Comparison of ENCODE assay signal across 16 cellular contexts in the genomic region with DNA sequence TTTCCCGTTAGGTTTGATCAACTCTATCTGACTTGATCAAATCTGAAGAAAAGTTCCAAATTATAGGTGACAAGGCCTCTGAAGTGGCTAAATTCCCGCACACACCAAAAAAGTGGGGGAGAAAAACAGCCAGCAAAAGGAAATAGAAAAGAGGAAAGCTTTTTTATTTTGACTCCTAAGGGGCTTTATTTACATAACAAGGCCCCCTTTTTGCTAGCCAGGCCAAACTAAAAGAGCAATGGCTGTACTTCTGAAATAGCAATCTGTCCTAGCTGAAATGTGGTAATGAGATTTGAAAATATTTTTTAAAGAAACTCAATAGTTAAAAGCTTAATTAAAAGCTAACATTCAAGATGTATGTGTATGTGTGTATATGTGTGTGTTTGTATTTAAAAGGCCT.
DNase-seq lines count a peak whose midpoint lies in the region; TF ChIP-seq lines count a peak whose summit lies in the region.
"Had no signal": no experiment of that assay in that cellular context is flagged by ENCODE, and none has a peak within 500 bp of the region (broad histone marks: within the 10 kb centered on the region; RNA-seq: fewer than 3 reads in every experiment).

No MANE protein-coding gene starts in this region.

- H3F3A ChIP-seq in neural progenitor cell (ENCODE audit: low read depth) = peaks cover 15% of the 10 kb centered on the region

- no peak for TF ChIP-seq POLR2A in thyroid gland (IDR thresholded peaks at IDR 0.05)
- no peak for TF ChIP-seq POLR2A in sigmoid colon (IDR thresholded peaks at IDR 0.05)

- no peak overlapping the region for H2BK12ac ChIP-seq in H9 (ENCODE audit: insufficient read length, low read depth, low read length)

- H2AFZ ChIP-seq in H9 (ENCODE audit: low read length) = no peak overlapping the region
- peak overlapping the region; percentile 51 for H2AFZ ChIP-seq in neural progenitor cell (replicated peaks)
- H2AFZ ChIP-seq: GM23248 had no signal

- H2BK5ac ChIP-seq in H9 (ENCODE audit: insufficient read length, low read length) = no peak overlapping the region

- H3K4me1 Mint-ChIP-seq in H9 = peaks cover 21 to 22% of the 10 kb centered on the region in 2 experiments
- no peaks in the 10 kb centered on the region for H3K4me1 Mint-ChIP-seq in endodermal cell
- no peaks in the 10 kb centered on the region for H3K4me1 Mint-ChIP-seq in neural progenitor cell
- no peaks in the 10 kb centered on the region for H3K4me1 Mint-ChIP-seq in osteocyte (ENCODE audit: unreplicated experiment)
- H3K4me1 Mint-ChIP-seq: B cell had no signal

- H3K23me2 ChIP-seq in H9 (ENCODE audit: insufficient read length, low read depth, low read length, poor library complexity, severe bottlenecking) = no peaks in the 10 kb centered on the region

- H3K36me3 ChIP-seq in NT2/D1 (ENCODE audit: insufficient read depth, insufficient read length, low read length) (no peaks in the 10 kb centered on the region), endodermal cell (ENCODE audit: control insufficient read depth, insufficient read depth, low read length) (no peaks in the 10 kb centered on the region), neural progenitor cell (no peaks in the 10 kb centered on the region), thyroid gland (no peaks in the 10 kb centered on the region), sigmoid colon (no peaks in the 10 kb centered on the region)
- H3K36me3 ChIP-seq: BLaER1 treated with 17β-estradiol and CSF1 and Interleukin-3, amounts not matched to agents 10 nM and 100 nM had no signal

- H4K20me1 ChIP-seq in H9 (ENCODE audit: control insufficient read depth, insufficient read depth, insufficient read length) (no peaks in the 10 kb centered on the region), neural progenitor cell (ENCODE audit: low read depth) (no peaks in the 10 kb centered on the region)
- H4K20me1 ChIP-seq: BLaER1 treated with 17β-estradiol and CSF1 and Interleukin-3, amounts not matched to agents 10 nM and 100 nM had no signal

- no peak overlapping the region for H4K91ac ChIP-seq in H9 (ENCODE audit: insufficient read length, low read depth, low read length)

- H3K23ac ChIP-seq in H9 (ENCODE audit: insufficient read length, low read depth, low read length) = no peak overlapping the region

- H2BK120ac ChIP-seq in H9 (ENCODE audit: low read depth, low read length, poor library complexity, severe bottlenecking) = no peak overlapping the region

- H3K9me3 Mint-ChIP-seq in H9 = peaks cover 32 to 36% of the 10 kb centered on the region in 2 experiments
- H3K9me3 Mint-ChIP-seq in endodermal cell = peaks cover 25% of the 10 kb centered on the region
- H3K9me3 Mint-ChIP-seq in neural progenitor cell = peaks cover 2% of the 10 kb centered on the region
- peaks cover 22% of the 10 kb centered on the region for H3K9me3 Mint-ChIP-seq in osteocyte (ENCODE audit: unreplicated experiment)

- H3K56ac ChIP-seq in H9 (ENCODE audit: insufficient read length, low read depth, low read length) = no peak overlapping the region

- H3K79me2 ChIP-seq in H9 (ENCODE audit: insufficient read depth, low read length) (no peaks in the 10 kb centered on the region), neural progenitor cell (ENCODE audit: low read depth) (no peaks in the 10 kb centered on the region)

- no peak overlapping the region for H2BK15ac ChIP-seq in H9 (ENCODE audit: low read depth, low read length)

- H3K36me3 Mint-ChIP-seq in H9 (ENCODE audit: insufficient read depth in 1 of 3, low read depth in 3 of 3) (peaks cover 11 to 32% (median 12%) of the 10 kb centered on the region in 3 experiments), endodermal cell (ENCODE audit: low read depth) (no peaks in the 10 kb centered on the region), neural progenitor cell (no peaks in the 10 kb centered on the region), osteocyte (ENCODE audit: unreplicated experiment) (no peaks in the 10 kb centered on the region)
- H3K36me3 Mint-ChIP-seq: CD8-positive, alpha-beta T cell had no signal

- H2BK20ac ChIP-seq in H9 (ENCODE audit: low read depth, low read length, poor library complexity, severe bottlenecking) = no peak overlapping the region

- H3K4me2 ChIP-seq in H9 (ENCODE audit: insufficient read depth, insufficient read length, low read length) = no peak overlapping the region
- H3K4me2 ChIP-seq in neural progenitor cell = peak overlapping the region; percentile 28
- H3K4me2 ChIP-seq: BLaER1 treated with 17β-estradiol and CSF1 and Interleukin-3, amounts not matched to agents 10 nM and 100 nM; KMS-11 had no signal

- no peak overlapping the region for H3T11ph ChIP-seq in H9 (ENCODE audit: low read length)

- no peak overlapping the region for H4K8ac ChIP-seq in H9 (replicated peaks; ENCODE audit: insufficient read length, low read depth, low read length)

- H3K4me3 ChIP-seq in NT2/D1 (ENCODE audit: insufficient read length, low read depth) (no peak overlapping the region), endodermal cell (ENCODE audit: low read length) (no peak overlapping the region), neural progenitor cell (no peak overlapping the region), thyroid gland (replicated peaks in 1 of 3) (no peak overlapping the region), sigmoid colon (no peak overlapping the region)
- H3K4me3 ChIP-seq: BLaER1 treated with 17β-estradiol and CSF1 and Interleukin-3, amounts not matched to agents 10 nM and 100 nM; GM23248 had no signal

- no peak overlapping the region for H4K5ac ChIP-seq in H9 (ENCODE audit: insufficient read length, low read depth, low read length)

- no CpG with 5 or more reads among the region's 2 CpGs for WGBS in H9 (ENCODE audit: extremely low coverage, insufficient read length, low lambda C conversion rate)
- WGBS in endodermal cell (ENCODE audit: insufficient coverage in 1 of 2, insufficient read length in 1 of 2), 2 experiments = 69% methylated on average over 2 of the region's 2 CpGs; no CpG with 5 or more reads in 1 of the 2 experiments
- 51 to 57% methylated on average over 2 of the region's 2 CpGs for WGBS in thyroid gland, 2 donors
- 59 to 72% methylated on average over 2 of the region's 2 CpGs for WGBS in sigmoid colon, 2 donors

- no peak for TF ChIP-seq EP300 in sigmoid colon (IDR thresholded peaks at IDR 0.05)

- no peak overlapping the region for H3K27ac ChIP-seq in H9 (ENCODE audit: insufficient read length, low read depth, low read length)
- no peak overlapping the region for H3K27ac ChIP-seq in endodermal cell (ENCODE audit: low read depth, low read length)
- H3K27ac ChIP-seq in neural progenitor cell = peak overlapping the region; percentile 47
- no peak overlapping the region for H3K27ac ChIP-seq in thyroid gland
- no peak overlapping the region for H3K27ac ChIP-seq in sigmoid colon
- H3K27ac ChIP-seq: BLaER1 treated with 17β-estradiol and CSF1 and Interleukin-3, amounts not matched to agents 10 nM and 100 nM; GM23248; HL-60; KMS-11 had no signal

- no peak for DNase-seq in H9
- peak; percentile 36 for DNase-seq in NT2/D1 (ENCODE audit: low read depth, low spot score)
- DNase-seq in endodermal cell = no peak
- no peak for DNase-seq in neural progenitor cell (ENCODE audit: low spot score)
- no peak for DNase-seq in thyroid gland
- DNase-seq in osteocyte (ENCODE audit: extremely low spot score, unreplicated experiment) = no peak
- no peak for DNase-seq in sigmoid colon
- DNase-seq: Calu3; CD8-positive, alpha-beta T cell; DMS79 treated with DMSO at 0.1 percent for 48 hours; GM23248; H7 had no signal

- no peaks in the 10 kb centered on the region for H3K79me1 ChIP-seq in H9 (ENCODE audit: insufficient read depth, low read depth, low read length, poor library complexity, severe bottlenecking)

- TF ChIP-seq CTCF in H9 (conservative IDR thresholded peaks at IDR 0.05) (no peak), endodermal cell (conservative IDR thresholded peaks at IDR 0.05) (no peak), neural progenitor cell (IDR thresholded peaks at IDR 0.05) (no peak), thyroid gland (IDR thresholded peaks at IDR 0.05) (no peak), osteocyte (IDR thresholded peaks at IDR 0.05) (no peak), sigmoid colon (IDR thresholded peaks at IDR 0.05) (no peak)

- H3K27me3 ChIP-seq in H9 (ENCODE audit: insufficient read depth, low read length) (no peaks in the 10 kb centered on the region), NT2/D1 (ENCODE audit: insufficient read depth, insufficient read length) (no peaks in the 10 kb centered on the region), endodermal cell (ENCODE audit: control insufficient read depth, insufficient read depth, low read length, poor library complexity, severe bottlenecking) (no peaks in the 10 kb centered on the region), neural progenitor cell (no peaks in the 10 kb centered on the region), thyroid gland (no peaks in the 10 kb centered on the region), sigmoid colon (no peaks in the 10 kb centered on the region)
- H3K27me3 ChIP-seq: BLaER1 treated with 17β-estradiol and CSF1 and Interleukin-3, amounts not matched to agents 10 nM and 100 nM had no signal

- H3K27ac Mint-ChIP-seq in H9 (peak overlapping the region; percentile 62 to 96 (median 96)), endodermal cell (peak overlapping the region; percentile 32), neural progenitor cell (no peak overlapping the region), osteocyte (ENCODE audit: unreplicated experiment) (no peak overlapping the region)
- H3K27ac Mint-ChIP-seq: B cell; CD8-positive, alpha-beta T cell had no signal

- H3K18ac ChIP-seq in H9 (ENCODE audit: insufficient read length, low read depth, low read length) = no peak overlapping the region

- H2AK5ac ChIP-seq in H9 (ENCODE audit: insufficient read length, low read length) = no peak overlapping the region

- H3K9ac ChIP-seq in H9 (ENCODE audit: extremely low read depth, insufficient read length, low read length) (no peak overlapping the region), NT2/D1 (ENCODE audit: insufficient read length, low read depth) (no peak overlapping the region), endodermal cell (ENCODE audit: extremely low read depth, low read length, poor library complexity, severe bottlenecking) (no peak overlapping the region), neural progenitor cell (no peak overlapping the region)
- H3K9ac ChIP-seq: BLaER1 treated with 17β-estradiol and CSF1 and Interleukin-3, amounts not matched to agents 10 nM and 100 nM; GM23248; KMS-11 had no signal

- H3K14ac ChIP-seq in H9 (ENCODE audit: insufficient read depth, low read length) = no peak overlapping the region

- intact Hi-C loops in thyroid gland (cut with DNase I) (no loop called here), sigmoid colon (cut with DNase I) (no loop called here)

- H3K4me1 ChIP-seq in H9 (ENCODE audit: insufficient read depth, low read length) (no peaks in the 10 kb centered on the region; the same call in 1 of the 2 replicates), NT2/D1 (ENCODE audit: insufficient read depth, insufficient read length) (no peaks in the 10 kb centered on the region), endodermal cell (ENCODE audit: control insufficient read depth, insufficient read depth, low read length) (no peaks in the 10 kb centered on the region), neural progenitor cell (peaks cover 10% of the 10 kb centered on the region), thyroid gland (no peaks in the 10 kb centered on the region), sigmoid colon (no peaks in the 10 kb centered on the region)
- H3K4me1 ChIP-seq: BLaER1 treated with 17β-estradiol and CSF1 and Interleukin-3, amounts not matched to agents 10 nM and 100 nM had no signal

- H3K4me3 Mint-ChIP-seq in H9 (no peak overlapping the region), endodermal cell (no peak overlapping the region), neural progenitor cell (no peak overlapping the region), osteocyte (ENCODE audit: unreplicated experiment) (no peak overlapping the region)
- H3K4me3 Mint-ChIP-seq: B cell; CD8-positive, alpha-beta T cell had no signal

- H3K9me3 ChIP-seq in H9 (ENCODE audit: control insufficient read depth, low read depth, low read length) (peaks cover 7% of the 10 kb centered on the region), NT2/D1 (ENCODE audit: insufficient read depth, low read length) (peaks cover 30% of the 10 kb centered on the region), endodermal cell (ENCODE audit: control insufficient read depth, low read length) (peaks cover 44% of the 10 kb centered on the region), neural progenitor cell (ENCODE audit: low read depth) (peaks cover 13% of the 10 kb centered on the region), thyroid gland (no peaks in the 10 kb centered on the region), sigmoid colon (no peaks in the 10 kb centered on the region)

- no peak overlapping the region for H3K4ac ChIP-seq in H9 (ENCODE audit: low read depth, low read length)

- H3K27me3 Mint-ChIP-seq in H9 (ENCODE audit: low read depth) (no peaks in the 10 kb centered on the region), endodermal cell (ENCODE audit: insufficient read depth) (no peaks in the 10 kb centered on the region), neural progenitor cell (ENCODE audit: insufficient read depth, low read depth) (no peaks in the 10 kb centered on the region), osteocyte (ENCODE audit: unreplicated experiment) (no peaks in the 10 kb centered on the region)

Comparison
In these comparisons a context has a peak if more than half of its experiments do, and no peak if none do; other contexts are left out.
1. H3K27ac Mint-ChIP-seq: peak in H9 (3 of 3) and endodermal cell (single experiment); none in neural progenitor cell (single experiment) and osteocyte (single experiment).